ENCODE assay signal across 24 cellular contexts in the genomic region with DNA sequence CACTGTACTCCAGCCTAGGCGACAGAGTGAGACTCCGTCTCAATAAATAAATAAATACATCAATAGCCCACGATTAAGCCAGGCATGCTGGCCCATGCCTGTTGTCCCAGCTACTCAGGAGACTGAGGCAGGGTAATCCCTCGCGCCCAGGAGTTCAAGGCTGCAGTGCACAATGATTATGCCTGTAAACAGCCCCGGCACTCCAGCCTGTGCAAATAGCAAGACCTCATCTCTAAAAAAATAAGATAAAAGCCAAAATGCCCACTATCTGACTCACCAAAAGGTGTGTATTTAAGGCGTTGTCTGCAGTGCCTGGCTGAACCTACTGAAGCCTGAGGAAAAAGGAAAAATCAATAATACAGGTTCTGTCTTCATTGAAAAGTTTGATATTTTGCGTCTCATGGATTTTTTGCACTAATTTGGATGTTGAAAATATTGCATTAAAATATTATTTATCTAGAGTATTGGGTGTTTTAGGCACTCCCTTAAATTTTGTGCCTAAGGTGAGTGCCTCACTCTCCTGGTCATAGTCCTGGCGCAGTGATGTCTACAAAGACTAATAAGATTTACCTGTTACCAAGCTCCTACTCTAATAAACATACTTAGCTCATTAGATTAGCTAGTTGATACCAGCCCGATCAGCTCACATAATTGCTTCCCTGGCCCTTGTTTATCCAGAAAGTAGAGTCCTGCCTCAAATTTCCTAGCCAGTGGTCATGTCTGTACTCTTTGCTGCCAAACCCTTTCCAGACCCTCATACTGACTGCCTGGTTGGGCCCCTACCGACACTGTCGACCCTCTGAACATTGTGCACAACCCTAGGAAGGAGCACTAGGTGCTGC. TPM values are rescaled to one million over a fixed set of nuclear protein-coding genes. Genes with fewer than 3 reads are reported as not detected.
A peak's percentile ranks its signal among the peaks of the same experiment; 100 is the strongest.
DNase-seq lines count a peak whose midpoint lies in the region; TF ChIP-seq lines count a peak whose summit lies in the region.
"Had no signal": no experiment of that assay in that cellular context is flagged by ENCODE, and none has a peak within 500 bp of the region (broad histone marks: within the 10 kb centered on the region; RNA-seq: fewer than 3 reads in every experiment).

No MANE protein-coding gene starts in this region.

- TF ChIP-seq CTCF in mammary epithelial cell (conservative IDR thresholded peaks at IDR 0.05 in 1 of 2, IDR thresholded peaks at IDR 0.05 in 1 of 2; ENCODE audit: extremely low read depth in 1 of 2, insufficient read depth in 1 of 2, low read depth in 1 of 2, low read length in 2 of 2) (no peak), liver (IDR thresholded peaks at IDR 0.05; ENCODE audit: low read depth, low read length, missing input control) (no peak), stomach (IDR thresholded peaks at IDR 0.05) (no peak)

- H3K9me3 ChIP-seq in mammary epithelial cell (replicated peaks; ENCODE audit: insufficient read depth, low read length) (no peaks in the 10 kb centered on the region), liver (ENCODE audit: control insufficient read depth in 4 of 4, low read length in 3 of 4) (no peaks in the 10 kb centered on the region), stomach (no peaks in the 10 kb centered on the region)
- H3K9me3 ChIP-seq: ascending aorta, colonic mucosa, left ventricle myocardium inferior, psoas muscle, spleen had no signal

- H3K79me2 ChIP-seq in mammary epithelial cell (ENCODE audit: insufficient read depth, low read length): no peaks in the 10 kb centered on the region

- intact Hi-C loops in mammary epithelial cell (cut with micrococcal nuclease) (no loop called here), stomach (cut with DNase I; ENCODE audit: low total_unique reads) (no loop called here)

- in situ Hi-C loops in mammary epithelial cell (cut with MboI; ENCODE audit: low sequenced_read_pairs in 2 of 2): no loop called here

- dilution Hi-C loops in mammary epithelial cell (cut with HindIII; ENCODE audit: low sequenced_read_pairs): no loop called here

- H3K27ac ChIP-seq in mammary epithelial cell (ENCODE audit: insufficient read depth, low read depth, low read length) (peak overlapping the region; percentile 98), liver (ENCODE audit: low read depth in 1 of 2, low read length in 2 of 2) (peak overlapping the region; percentile 33 to 76), stomach (peak overlapping the region; percentile 45 to 79 (median 58))
- H3K27ac ChIP-seq: 22Rv1, ascending aorta, colonic mucosa, left ventricle myocardium inferior, psoas muscle, spleen had no signal

- H2AFZ ChIP-seq in mammary epithelial cell (ENCODE audit: low read depth, low read length): no peak overlapping the region

- BruUV-seq in mammary epithelial cell (replicated peaks; lab: Mats Ljungman, UMichigan): no TSS peak

- no peak overlapping the region for H3K4me2 ChIP-seq in mammary epithelial cell (ENCODE audit: insufficient read depth, low read depth, low read length)

- H3K4me3 ChIP-seq in mammary epithelial cell (replicated peaks in 1 of 3; ENCODE audit: insufficient read depth in 1 of 3, low read depth in 2 of 3, low read length in 3 of 3): no peak overlapping the region
- H3K4me3 ChIP-seq in liver (ENCODE audit: low read depth in 1 of 3, low read length in 3 of 3): no peak overlapping the region
- no peak overlapping the region for H3K4me3 ChIP-seq in stomach
- H3K4me3 ChIP-seq: ascending aorta, colonic mucosa, GM12878, left ventricle myocardium inferior, psoas muscle, spleen had no signal

- no peak for TF ChIP-seq RAD21 in liver (IDR thresholded peaks at IDR 0.05)

- peak; percentile 67 for DNase-seq in DMS53 (lab: John Stamatoyannopoulos, UW)
- DNase-seq in DMS53 treated with DMSO at 0.1 percent for 48 hours (lab: John Stamatoyannopoulos, UW; ENCODE audit: unreplicated experiment): no peak
- DNase-seq in mammary epithelial cell: peak; percentile 42
- peak; percentile 25 for DNase-seq in stomach
- no peak for DNase-seq in T-helper 1 cell
- no peak for DNase-seq in NCI-H524 (lab: John Stamatoyannopoulos, UW)
- DNase-seq in hypothalamus (lab: John Stamatoyannopoulos, UW): no peak
- DNase-seq: activated CD4-positive, alpha-beta T cell treated with anti-CD3 and anti-CD28 coated beads, Interleukin-2, amount 10 ng/mL, durations not matched to agents 7 days and 5 days; activated naive CD4-positive, alpha-beta T cell; colonic mucosa; foreskin melanocyte; GDM1; left ventricle myocardium inferior; NCI-H1436; NCI-H774; psoas muscle; spleen; stimulated activated CD8-positive, alpha-beta memory T cell treated with anti-CD3 and anti-CD28 coated beads, Interleukin-4, amount 100 ng/mL, for 48 hours had no signal

- WGBS in mammary epithelial cell (ENCODE audit: low coverage, missing lambda C conversion rate): 83% methylated on average over 12 of the region's 12 CpGs
- WGBS in liver: 66% methylated on average over 12 of the region's 12 CpGs
- WGBS in stomach, 5 donors: 42 to 61% (median 52%) methylated on average over 12 of the region's 12 CpGs

- CTCF ChIA-PET in mammary epithelial cell (lab: Charles Lee; ENCODE audit: low non-redundant PET): no interaction called here

- no peak for TF ChIP-seq POLR2A in stomach (IDR thresholded peaks at IDR 0.05)

- H3K27me3 ChIP-seq in mammary epithelial cell (ENCODE audit: insufficient read depth, low read length): no peaks in the 10 kb centered on the region
- no peaks in the 10 kb centered on the region for H3K27me3 ChIP-seq in liver (ENCODE audit: control insufficient read depth in 4 of 4, insufficient read depth in 4 of 4, low read length in 3 of 4)
- H3K27me3 ChIP-seq in stomach: no peaks in the 10 kb centered on the region
- H3K27me3 ChIP-seq: ascending aorta, colonic mucosa, spleen had no signal

- no peaks in the 10 kb centered on the region for H4K20me1 ChIP-seq in mammary epithelial cell (ENCODE audit: insufficient read depth, low read length)

- TF ChIP-seq EP300 in stomach (IDR thresholded peaks at IDR 0.05): no peak

- H3K4me1 ChIP-seq in mammary epithelial cell (ENCODE audit: insufficient read depth, low read length): peaks cover 33% of the 10 kb centered on the region
- H3K4me1 ChIP-seq in liver (ENCODE audit: control insufficient read depth in 4 of 4, insufficient read depth in 4 of 4, low read length in 3 of 4): peaks cover 1 to 22% (median 20%) of the 10 kb centered on the region in 4 donors
- peaks cover 0 to 52% (median 15%) of the 10 kb centered on the region in 4 donors for H3K4me1 ChIP-seq in stomach
- H3K4me1 ChIP-seq: ascending aorta, colonic mucosa had no signal

- H3K36me3 ChIP-seq in mammary epithelial cell (ENCODE audit: insufficient read depth, low read length) (no peaks in the 10 kb centered on the region), liver (ENCODE audit: control insufficient read depth in 4 of 4, insufficient read depth in 3 of 4, low read depth in 1 of 4, low read length in 3 of 4) (no peaks in the 10 kb centered on the region), stomach (no peaks in the 10 kb centered on the region)
- H3K36me3 ChIP-seq: ascending aorta, colonic mucosa, left ventricle myocardium inferior, spleen had no signal

- H3K9ac ChIP-seq in mammary epithelial cell (ENCODE audit: insufficient read depth, low read length) (peak overlapping the region; percentile 24), liver (ENCODE audit: low read depth in 1 of 2, low read length in 2 of 2) (no peak overlapping the region)

TF ChIP-seq in liver, 16 proteins besides CTCF, POLR2A, EP300 and RAD21 (continues in another document):
- TF ChIP-seq, protein P1, sequence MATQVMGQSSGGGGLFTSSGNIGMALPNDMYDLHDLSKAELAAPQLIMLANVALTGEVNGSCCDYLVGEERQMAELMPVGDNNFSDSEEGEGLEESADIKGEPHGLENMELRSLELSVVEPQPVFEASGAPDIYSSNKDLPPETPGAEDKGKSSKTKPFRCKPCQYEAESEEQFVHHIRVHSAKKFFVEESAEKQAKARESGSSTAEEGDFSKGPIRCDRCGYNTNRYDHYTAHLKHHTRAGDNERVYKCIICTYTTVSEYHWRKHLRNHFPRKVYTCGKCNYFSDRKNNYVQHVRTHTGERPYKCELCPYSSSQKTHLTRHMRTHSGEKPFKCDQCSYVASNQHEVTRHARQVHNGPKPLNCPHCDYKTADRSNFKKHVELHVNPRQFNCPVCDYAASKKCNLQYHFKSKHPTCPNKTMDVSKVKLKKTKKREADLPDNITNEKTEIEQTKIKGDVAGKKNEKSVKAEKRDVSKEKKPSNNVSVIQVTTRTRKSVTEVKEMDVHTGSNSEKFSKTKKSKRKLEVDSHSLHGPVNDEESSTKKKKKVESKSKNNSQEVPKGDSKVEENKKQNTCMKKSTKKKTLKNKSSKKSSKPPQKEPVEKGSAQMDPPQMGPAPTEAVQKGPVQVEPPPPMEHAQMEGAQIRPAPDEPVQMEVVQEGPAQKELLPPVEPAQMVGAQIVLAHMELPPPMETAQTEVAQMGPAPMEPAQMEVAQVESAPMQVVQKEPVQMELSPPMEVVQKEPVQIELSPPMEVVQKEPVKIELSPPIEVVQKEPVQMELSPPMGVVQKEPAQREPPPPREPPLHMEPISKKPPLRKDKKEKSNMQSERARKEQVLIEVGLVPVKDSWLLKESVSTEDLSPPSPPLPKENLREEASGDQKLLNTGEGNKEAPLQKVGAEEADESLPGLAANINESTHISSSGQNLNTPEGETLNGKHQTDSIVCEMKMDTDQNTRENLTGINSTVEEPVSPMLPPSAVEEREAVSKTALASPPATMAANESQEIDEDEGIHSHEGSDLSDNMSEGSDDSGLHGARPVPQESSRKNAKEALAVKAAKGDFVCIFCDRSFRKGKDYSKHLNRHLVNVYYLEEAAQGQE (IDR thresholded peaks at IDR 0.05): no peak
- TF ChIP-seq EGR1 (IDR thresholded peaks at IDR 0.05; ENCODE audit: low read depth in 2 of 2) (no peak), JUND (IDR thresholded peaks at IDR 0.05) (peak in 1 of 2 donors; percentile 35), FOXA2 (IDR thresholded peaks at IDR 0.05) (peak; percentile 18)

RNA-seq across cellular contexts. Expression of gene TOB1, which starts 24.7 kb away (rescaled TPM):
- 100 to 1,000 TPM in 1 of 2 donors, 10 to 100 TPM in 1; 51.2 to 149 TPM for total RNA-seq in mammary epithelial cell
- polyA plus RNA-seq in mammary epithelial cell: 89.6 TPM
- polyA minus RNA-seq in mammary epithelial cell: 94.4 TPM
- total RNA-seq in liver: 10 to 100 TPM; 10.2 to 28.0 TPM
- 100 to 1,000 TPM in 1 of 2 donors, 10 to 100 TPM in 1; 47.5 to 132 TPM for polyA plus RNA-seq in liver
- 100 to 1,000 TPM in 3 of 5 donors, 10 to 100 TPM in 2; 69.4 to 346 (median 100) TPM for total RNA-seq in stomach
- 10 to 100 TPM; 30.1 to 40.0 (median 39.9) TPM for polyA plus RNA-seq in stomach

RNA-seq across cellular contexts. Expression of gene WFIKKN2, which starts 55.5 kb away (rescaled TPM):
- not detected for total RNA-seq in mammary epithelial cell
- not detected for polyA plus RNA-seq in mammary epithelial cell
- not detected for polyA minus RNA-seq in mammary epithelial cell
- total RNA-seq in liver: under 1 TPM in 1 of 2 donors, not detected in 1; 0.19 TPM
- under 1 TPM; 0.02 to 0.07 TPM for polyA plus RNA-seq in liver
- total RNA-seq in stomach: under 1 TPM in 1 of 5 donors, not detected in 4; 0.37 TPM
- under 1 TPM; 0.05 to 0.46 (median 0.06) TPM for polyA plus RNA-seq in stomach
- total RNA-seq: activated CD4-positive, alpha-beta T cell treated with anti-CD3 and anti-CD28 coated beads, Interleukin-2, amount 10 ng/mL, durations not matched to agents 7 days and 5 days; ascending aorta; HT1080 had no signal
- polyA plus RNA-seq: BJ, GM12878 had no signal

Comparison
In these comparisons a context has a peak if more than half of its experiments do, and no peak if none do; other contexts are left out.
1. DNase-seq: peak in DMS53 (single experiment), mammary epithelial cell (single experiment) and stomach (single experiment); none in DMS53 treated with DMSO at 0.1 percent for 48 hours (single experiment), T-helper 1 cell (0 of 5), NCI-H524 (0 of 2) and hypothalamus (0 of 51).
2. Peak in every context shown above with its lines, with median percentiles within 50 percentile points of each other: H3K27ac ChIP-seq.